In the genomic region with DNA sequence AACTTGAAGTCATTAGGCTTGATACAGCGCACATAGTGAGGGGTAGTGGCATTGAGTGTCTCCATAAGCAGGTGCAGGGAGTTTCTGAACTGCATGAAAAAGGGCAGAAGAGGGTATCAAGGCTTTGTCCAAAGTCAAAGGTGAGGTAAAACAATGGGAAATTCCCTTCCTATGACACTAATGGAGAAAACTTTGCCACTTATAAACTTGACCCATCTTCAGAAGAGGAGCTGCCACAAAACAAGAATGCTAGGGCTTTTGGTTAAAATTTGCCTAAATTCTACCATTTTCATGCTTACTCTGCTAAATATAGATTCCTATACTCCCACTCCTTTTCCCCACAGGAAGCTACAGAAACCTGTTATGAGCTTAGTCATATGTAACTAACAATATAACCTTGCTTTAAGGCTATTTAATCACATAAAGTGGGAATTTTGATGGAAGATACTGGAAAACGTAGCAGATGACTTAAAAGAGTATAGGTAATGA, we compare ENCODE assay signal across 11 cellular contexts.
DNase-seq lines count a peak whose midpoint lies in the region; ATAC-seq, FAIRE-seq and TF ChIP-seq lines count a peak whose summit lies in the region.
"Had no signal": no experiment of that assay in that cellular context is flagged by ENCODE, and none has a peak within 500 bp of the region (broad histone marks: within the 10 kb centered on the region; RNA-seq: fewer than 3 reads in every experiment).

No MANE protein-coding gene starts in this region.

- DNase-seq in GM13976 (ENCODE audit: low spot score) (peak; percentile 38), GM20000 (ENCODE audit: low spot score) (peak; percentile 31), cardiac fibroblast (ENCODE audit: low read depth in 2 of 2) (peak; percentile 13 to 40), CD1c-positive myeloid dendritic cell (ENCODE audit: extremely low spot score) (no peak), urothelium cell line (ENCODE audit: low spot score) (no peak), A673 (ENCODE audit: low spot score) (no peak), activated gamma-delta T cell treated with Interleukin-2 at 50 U/mL for 16 hours (no peak)
- DNase-seq: activated T-cell treated with anti-CD3 and anti-CD28 coated beads, Interleukin-2, amount 50 U/mL, for 48 hours; CD4-positive, alpha-beta memory T cell; NCI-H526 had no signal

- no peak for FAIRE-seq in urothelium cell line (lab: Jason Lieb, UNC)

- H3K4me1 ChIP-seq in A673 (ENCODE audit: insufficient read depth, low read length, poor library complexity, severe bottlenecking) = no peaks in the 10 kb centered on the region

- peak; percentile 37 for ATAC-seq in HG03108 (IDR thresholded peaks at IDR 0.05; ENCODE audit: unreplicated experiment)

- no peaks in the 10 kb centered on the region for H3K9me3 ChIP-seq in A673 (ENCODE audit: low read depth, low read length, poor library complexity, severe bottlenecking)

- H3K27ac ChIP-seq in A673 (ENCODE audit: low read depth, low read length, poor library complexity, severe bottlenecking) = no peak overlapping the region

- no peak overlapping the region for H3K4me3 ChIP-seq in cardiac fibroblast (replicated peaks in 1 of 2; ENCODE audit: low read depth in 2 of 2, low read length in 2 of 2)
- H3K4me3 ChIP-seq in A673 (ENCODE audit: low read depth, low read length, poor library complexity, severe bottlenecking) = no peak overlapping the region

- in situ Hi-C loops in GM13976 (cut with MboI; ENCODE audit: low sequenced_read_pairs, unreplicated experiment) = no loop called here

- no peak for TF ChIP-seq CTCF in GM13976 (IDR thresholded peaks at IDR 0.05; ENCODE audit: borderline replicate concordance, control extremely low read depth, extremely low read depth, insufficient read depth, missing control alignments)
- TF ChIP-seq CTCF in GM20000 (IDR thresholded peaks at IDR 0.05; ENCODE audit: extremely low read depth, missing control alignments) = no peak
- TF ChIP-seq CTCF in cardiac fibroblast (IDR thresholded peaks at IDR 0.05; ENCODE audit: low read depth, low read length) = no peak
- no peak for TF ChIP-seq CTCF in A673 (conservative IDR thresholded peaks at IDR 0.05; ENCODE audit: low read depth, low read length)

- BruUV-seq in A673 (replicated peaks; lab: Mats Ljungman, UMichigan) = no TSS peak

- H3K36me3 ChIP-seq in A673 (ENCODE audit: insufficient read depth, low read length, poor library complexity, severe bottlenecking) = no peaks in the 10 kb centered on the region

- no peaks in the 10 kb centered on the region for H3K27me3 ChIP-seq in A673 (replicated peaks; ENCODE audit: insufficient read depth, low read depth, low read length, poor library complexity)

- intact Hi-C loops in A673 (cut with micrococcal nuclease; ENCODE audit: unreplicated experiment) = no loop called here

- CTCF ChIA-PET in A673 (lab: Charles Lee) = no interaction called here

- POLR2A ChIA-PET in A673 (lab: Charles Lee; ENCODE audit: low non-redundant PET) = no interaction called here

Comparison
In these comparisons a context has a peak if more than half of its experiments do, and no peak if none do; other contexts are left out.
1. DNase-seq: peak in GM13976 (single experiment), GM20000 (single experiment) and cardiac fibroblast (2 of 2); none in CD1c-positive myeloid dendritic cell (single experiment), urothelium cell line (single experiment), A673 (single experiment) and activated gamma-delta T cell treated with Interleukin-2 at 50 U/mL for 16 hours (single experiment).